ENCODE assay signal across 31 cellular contexts in genomic region chrX:148035371-148035770, GRCh38. TPM values are rescaled to one million over a fixed set of nuclear protein-coding genes. Genes with fewer than 3 reads are reported as not detected.
"Had no signal": no experiment of that assay in that cellular context is flagged by ENCODE, and none has a peak within 500 bp of the region (broad histone marks: within the 10 kb centered on the region; RNA-seq: fewer than 3 reads in every experiment).

No MANE protein-coding gene starts in this region.

- H3K27me3 ChIP-seq: ascending aorta, cardiac muscle cell, esophagus muscularis mucosa, foreskin keratinocyte, gastrocnemius medialis had no signal

- DNase-seq: activated CD4-positive, alpha-beta memory T cell treated with anti-CD3 and anti-CD28 coated beads for 36 hours; activated CD4-positive, alpha-beta T cell treated with anti-CD3 and anti-CD28 coated beads for 36 hours; activated CD4-positive, alpha-beta T cell treated with anti-CD3 and anti-CD28 coated beads, Interleukin-2, amount 10 ng/mL, durations not matched to agents 24 days and 14 days; activated CD4-positive, CD25-positive, alpha-beta regulatory T cell; activated CD4-positive, CD25-positive, alpha-beta regulatory T cell treated with anti-CD3 and anti-CD28 coated beads, Interleukin-2, amount 50 U/mL, for 72 hours; activated CD8-positive, alpha-beta memory T cell treated with anti-CD3 and anti-CD28 coated beads, Interleukin-2, amount 10 ng/mL, durations not matched to agents 7 days and 5 days; activated CD8-positive, alpha-beta memory T cell treated with anti-CD3 and anti-CD28 coated beads, Interleukin-2, amount 50 U/mL, for 4 hours; activated CD8-positive, alpha-beta T cell treated with anti-CD3 and anti-CD28 coated beads, Interleukin-2, amount 10 ng/mL, durations not matched to agents 7 days and 5 days; activated gamma-delta T cell; activated naive CD4-positive, alpha-beta T cell; activated naive CD4-positive, alpha-beta T cell treated with anti-CD3 and anti-CD28 coated beads, Interleukin-2, amount 10 ng/mL, durations not matched to agents 7 days and 5 days; activated naive CD8-positive, alpha-beta T cell treated with anti-CD3 and anti-CD28 coated beads, Interleukin-2, amount 10 ng/mL, durations not matched to agents 7 days and 5 days; activated T-cell treated with anti-CD3 and anti-CD28 coated beads, Interleukin-2, amount 50 U/mL, for 1 hour; activated T-cell treated with anti-CD3 and anti-CD28 coated beads, Interleukin-2, amount 50 U/mL, for 72 hours; dorsolateral prefrontal cortex; effector memory CD4-positive, alpha-beta T cell; endodermal cell; foreskin keratinocyte; gastrocnemius medialis; glutamatergic neuron; T-helper 2 cell had no signal

- H3K4me1 ChIP-seq: ascending aorta, breast epithelium, esophagus muscularis mucosa, foreskin keratinocyte, gastrocnemius medialis had no signal

- H3K4me3 ChIP-seq: ascending aorta, breast epithelium, cardiac muscle cell, coronary artery, dorsolateral prefrontal cortex, esophagus muscularis mucosa, gastrocnemius medialis had no signal

- H3K36me3 ChIP-seq: ascending aorta, breast epithelium, cardiac muscle cell, esophagus muscularis mucosa, gastrocnemius medialis had no signal

- H3K9me3 ChIP-seq: ascending aorta, breast epithelium, esophagus muscularis mucosa, gastrocnemius medialis had no signal

- H3K27ac ChIP-seq: ascending aorta, breast epithelium, cardiac muscle cell, coronary artery, dorsolateral prefrontal cortex, esophagus muscularis mucosa, foreskin keratinocyte, gastrocnemius medialis had no signal

- ATAC-seq: activated CD4-positive, alpha-beta T cell treated with anti-CD3 and anti-CD28 coated beads for 36 hours; activated CD8-positive, alpha-beta memory T cell treated with anti-CD3 and anti-CD28 coated beads, Interleukin-2, amount 10 ng/mL, durations not matched to agents 7 days and 5 days; activated CD8-positive, alpha-beta T cell treated with anti-CD3 and anti-CD28 coated beads, Interleukin-2, amount 10 ng/mL, durations not matched to agents 7 days and 5 days; activated naive CD4-positive, alpha-beta T cell treated with anti-CD3 and anti-CD28 coated beads, Interleukin-2, amount 50 U/mL, for 72 hours; activated T-cell treated with anti-CD3 and anti-CD28 coated beads, Interleukin-2, amount 50 U/mL, for 72 hours; foreskin keratinocyte; gastrocnemius medialis had no signal

RNA-seq across cellular contexts. Expression of gene FMR1NB, which starts 54.2 kb away (rescaled TPM):
- total RNA-seq: activated CD4-positive, alpha-beta memory T cell treated with anti-CD3 and anti-CD28 coated beads for 36 hours; activated CD4-positive, alpha-beta T cell treated with anti-CD3 and anti-CD28 coated beads for 36 hours; activated CD4-positive, alpha-beta T cell treated with anti-CD3 and anti-CD28 coated beads, Interleukin-2, amount 10 ng/mL, durations not matched to agents 24 days and 14 days; activated CD8-positive, alpha-beta memory T cell treated with anti-CD3 and anti-CD28 coated beads for 36 hours; activated CD8-positive, alpha-beta memory T cell treated with anti-CD3 and anti-CD28 coated beads, Interleukin-2, amount 10 ng/mL, durations not matched to agents 7 days and 5 days; activated CD8-positive, alpha-beta T cell treated with anti-CD3 and anti-CD28 coated beads, Interleukin-2, amount 10 ng/mL, durations not matched to agents 7 days and 5 days; activated naive CD8-positive, alpha-beta T cell treated with anti-CD3 and anti-CD28 coated beads, Interleukin-2, amount 10 ng/mL, durations not matched to agents 7 days and 5 days; activated T-cell treated with anti-CD3 and anti-CD28 coated beads, Interleukin-2, amount 50 U/mL, for 72 hours; ascending aorta; breast epithelium; cardiac muscle cell; cerebellum; endodermal cell; epithelial cell of proximal tubule; esophagus muscularis mucosa; foreskin keratinocyte; gastrocnemius medialis; T-helper 1 cell treated with Interleukin-12 subunit alpha and Interleukin-12 subunit beta and Interleukin-4 antibody, amounts not matched to agents 30 ng/mL and 1 ng/mL, for 36 hours had no signal
- polyA plus RNA-seq: cardiac muscle cell, foreskin keratinocyte had no signal
